Comparison of ENCODE assay signal across 11 cellular contexts in the genomic region with DNA sequence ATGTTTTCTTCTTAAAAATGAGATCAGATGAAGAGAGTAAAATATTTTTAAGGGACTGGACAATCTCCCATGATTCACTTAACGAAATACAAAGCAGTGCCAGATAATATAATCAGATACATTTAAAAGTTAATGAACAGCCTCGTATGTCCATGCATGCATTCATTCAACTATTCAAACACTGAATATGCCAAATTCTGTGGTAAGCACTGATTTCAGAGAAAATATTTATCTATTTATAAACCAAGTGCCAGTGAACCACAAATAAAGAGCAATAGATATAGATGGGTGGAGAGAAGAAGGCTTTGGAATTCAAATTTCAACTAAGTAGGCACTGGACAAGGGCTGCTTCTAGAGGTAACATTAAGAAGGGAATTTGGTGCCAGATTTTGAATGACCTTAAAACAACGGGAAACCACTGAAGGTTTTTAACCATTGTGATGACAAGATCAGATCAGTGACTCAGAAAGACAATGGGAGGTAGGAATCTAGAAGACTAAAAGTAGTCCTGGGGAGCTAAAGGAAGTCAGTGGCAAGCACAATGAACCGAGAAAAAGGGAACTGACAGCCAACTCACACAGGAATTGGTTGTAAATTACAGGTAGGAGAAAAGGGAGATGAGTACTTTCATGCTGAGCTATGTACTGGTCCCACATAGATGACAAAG. TPM values are rescaled to one million over a fixed set of nuclear protein-coding genes. Genes with fewer than 3 reads are reported as not detected.
DNase-seq lines count a peak whose midpoint lies in the region; ATAC-seq and TF ChIP-seq lines count a peak whose summit lies in the region.
"Had no signal": no experiment of that assay in that cellular context is flagged by ENCODE, and none has a peak within 500 bp of the region (broad histone marks: within the 10 kb centered on the region; RNA-seq: fewer than 3 reads in every experiment).

No MANE protein-coding gene starts in this region.

- TF ChIP-seq CTCF in GM13977 (IDR thresholded peaks at IDR 0.05; ENCODE audit: extremely low read depth, insufficient read depth, missing control alignments) (no peak), Peyer's patch (IDR thresholded peaks at IDR 0.05) (no peak)

- H3K36me3 ChIP-seq in Peyer's patch, result no peaks in the 10 kb centered on the region

- no peak for TF ChIP-seq POLR2A in Peyer's patch (IDR thresholded peaks at IDR 0.05)

- H3K27ac ChIP-seq in substantia nigra (ENCODE audit: low read depth, low read length, poor library complexity, severe bottlenecking) (no peak overlapping the region), Peyer's patch (no peak overlapping the region)

- H3K4me3 ChIP-seq in Peyer's patch, result no peak overlapping the region

- in situ Hi-C loops in GM13977 (cut with MboI; ENCODE audit: low pct_unique_long_range_greater_than_20kb, low sequenced_read_pairs, unreplicated experiment), result no loop called here

- peak; percentile 44 for ATAC-seq in GM19395 (IDR thresholded peaks at IDR 0.05; ENCODE audit: unreplicated experiment)

- no peaks in the 10 kb centered on the region for H3K27me3 ChIP-seq in Peyer's patch

- no peaks in the 10 kb centered on the region for H3K4me1 ChIP-seq in Peyer's patch

- DNase-seq in A172 (ENCODE audit: low spot score) (peak; percentile 57), NOMO-1 treated with dmso at 0.1 percent for 144 hours (lab: John Stamatoyannopoulos, UW; ENCODE audit: unreplicated experiment) (peak; percentile 2), fibroblast of gingiva (ENCODE audit: low read depth) (peak; percentile 35), GM13977 (ENCODE audit: low spot score) (no peak), substantia nigra (lab: John Stamatoyannopoulos, UW) (no peak), 8988T (no peak), Peyer's patch (no peak)
- DNase-seq: CD8-positive, alpha-beta memory T cell; head of caudate nucleus; MM.1S had no signal

- no peaks in the 10 kb centered on the region for H3K9me3 ChIP-seq in Peyer's patch

RNA-seq across cellular contexts. Expression of gene ELOVL6, which starts 14.2 kb away (rescaled TPM):
- total RNA-seq in A172 (2014; rRNA removed; shearing (Covaris generic)), result 7.8 and 19.3 TPM in 2 replicates
- 10 to 100 TPM in 3 of 4 donors, 1 to 10 TPM in 1; 3.3 to 15.5 (median 12.6) TPM for total RNA-seq in Peyer's patch

Comparison
In these comparisons a context has a peak if more than half of its experiments do, and no peak if none do; other contexts are left out.
1. DNase-seq: peak in A172 (single experiment), NOMO-1 treated with dmso at 0.1 percent for 144 hours (single experiment) and fibroblast of gingiva (single experiment); none in GM13977 (single experiment), substantia nigra (0 of 49), 8988T (single experiment) and Peyer's patch (0 of 3).